In genomic region chr2:63999049-63999448, GRCh38 we compare ENCODE assay signal across 24 cellular contexts. TPM values are rescaled to one million over a fixed set of nuclear protein-coding genes. Genes with fewer than 3 reads are reported as not detected.
DNase-seq lines count a peak whose midpoint lies in the region; ATAC-seq, FAIRE-seq and TF ChIP-seq lines count a peak whose summit lies in the region.
"Had no signal": no experiment of that assay in that cellular context is flagged by ENCODE, and none has a peak within 500 bp of the region (broad histone marks: within the 10 kb centered on the region; RNA-seq: fewer than 3 reads in every experiment).

No MANE protein-coding gene starts in this region.

- H3K79me1 ChIP-seq in trophoblast cell (ENCODE audit: low read length) = peaks cover 5% of the 10 kb centered on the region

- no peak overlapping the region for H3K27ac Mint-ChIP-seq in endodermal cell
- H3K27ac Mint-ChIP-seq: B cell; CD4-positive, alpha-beta T cell; CD8-positive, alpha-beta T cell had no signal

- FAIRE-seq in HepG2 (lab: Jason Lieb, UNC) = no peak
- FAIRE-seq: A549, D721Med, G401.6, GM12891, GM18507 had no signal

- H2AFZ ChIP-seq in HepG2 (ENCODE audit: low read length) (no peak overlapping the region), trophoblast cell (ENCODE audit: insufficient read depth, low read length, poor library complexity) (no peak overlapping the region)

- H2BK120ac ChIP-seq in trophoblast cell (ENCODE audit: insufficient read depth, low read length, poor library complexity) = no peak overlapping the region

- H3K27me3 Mint-ChIP-seq in endodermal cell (ENCODE audit: insufficient read depth) = no peaks in the 10 kb centered on the region
- H3K27me3 Mint-ChIP-seq: B cell; CD4-positive, alpha-beta T cell had no signal

- H4K8ac ChIP-seq in trophoblast cell (ENCODE audit: low read depth, low read length) = no peak overlapping the region

- peaks cover 64% of the 10 kb centered on the region for H3K36me3 Mint-ChIP-seq in endodermal cell (ENCODE audit: low read depth)

- H3K79me2 ChIP-seq in HepG2 (ENCODE audit: insufficient read depth, low read length) (peaks cover 96% of the 10 kb centered on the region), trophoblast cell (ENCODE audit: control insufficient read depth, insufficient read depth, low read length, poor library complexity) (peaks cover 2% of the 10 kb centered on the region)

- no peak overlapping the region for H3K4ac ChIP-seq in trophoblast cell (ENCODE audit: low read depth, low read length)

- TF ChIP-seq EP300 in HepG2 (IDR thresholded peaks at IDR 0.05; ENCODE audit: low read depth in 2 of 2, low read length in 2 of 2) (no peak), HepG2 (CRISPR knock-in tag; IDR thresholded peaks at IDR 0.05; ENCODE audit: borderline replicate concordance) (no peak)

- in situ Hi-C loops in HepG2 (cut with HindIII; ENCODE audit: extremely low pct_ligation_motif_present, low pct_unique_long_range_greater_than_20kb) = no loop called here

- H3K4me3 ChIP-seq in HepG2 (replicated peaks in 1 of 3; ENCODE audit: insufficient read depth in 1 of 3, low read depth in 2 of 3, low read length in 3 of 3) = no peak overlapping the region
- no peak overlapping the region for H3K4me3 ChIP-seq in right lobe of liver
- peak overlapping the region; percentile 47 for H3K4me3 ChIP-seq in endodermal cell (ENCODE audit: low read length)
- H3K4me3 ChIP-seq in trophoblast cell (ENCODE audit: low read depth, low read length) = no peak overlapping the region
- H3K4me3 ChIP-seq: A549; BLaER1 treated with 17β-estradiol and CSF1 and Interleukin-3, amounts not matched to agents 10 nM and 100 nM had no signal

- peaks cover 47% of the 10 kb centered on the region for H3K9me3 Mint-ChIP-seq in endodermal cell

- no peak for TF ChIP-seq POLR2A in HepG2 (IDR thresholded peaks at IDR 0.05; ENCODE audit: insufficient read depth in 1 of 2, low read depth in 2 of 2, low read length in 2 of 2)
- no peak for TF ChIP-seq POLR2A in right lobe of liver (IDR thresholded peaks at IDR 0.05)

- H2AK5ac ChIP-seq in trophoblast cell (ENCODE audit: low read length) = no peak overlapping the region

- no peak overlapping the region for H3K4me3 Mint-ChIP-seq in endodermal cell
- H3K4me3 Mint-ChIP-seq: B cell; CD4-positive, alpha-beta T cell; CD8-positive, alpha-beta T cell had no signal

- 95% methylated on average over 2 of the region's 2 CpGs for WGBS in HepG2 (ENCODE audit: low lambda C conversion rate)
- WGBS in right lobe of liver (ENCODE audit: insufficient coverage, low coverage, low lambda C conversion rate, missing lambda C conversion rate) = 91% methylated on average over 2 of the region's 2 CpGs
- WGBS in endodermal cell (ENCODE audit: insufficient coverage in 1 of 2, insufficient read length in 1 of 2), 2 experiments = 94 to 100% methylated on average over 1 to 2 of the region's 2 CpGs
- WGBS in trophoblast cell (ENCODE audit: extremely low coverage, insufficient coverage, insufficient read length) = no CpG with 5 or more reads among the region's 2 CpGs

- H2BK12ac ChIP-seq in trophoblast cell (ENCODE audit: low read length) = no peak overlapping the region

- H3K36me3 ChIP-seq in HepG2 (replicated peaks in 1 of 2; ENCODE audit: control insufficient read depth in 1 of 2, insufficient read depth in 2 of 2, low read length in 2 of 2) (peaks cover 8 to 43% of the 10 kb centered on the region in 2 experiments; a peak in 4 of 5 replicates), right lobe of liver (no peaks in the 10 kb centered on the region), endodermal cell (ENCODE audit: control insufficient read depth, insufficient read depth, low read length) (peaks cover 29% of the 10 kb centered on the region), trophoblast cell (ENCODE audit: control insufficient read depth in 1 of 2, insufficient read depth in 2 of 2, low read length in 2 of 2) (peaks cover 3 to 6% of the 10 kb centered on the region in 2 experiments)

- no peaks in the 10 kb centered on the region for H3K4me1 Mint-ChIP-seq in endodermal cell
- H3K4me1 Mint-ChIP-seq: B cell had no signal

- POLR2A ChIA-PET in HepG2 (lab: Yijun Ruan, JAX) = interaction anchor here (1.3 to 1.6 kb wide), 2 partner anchors 25 to 157 kb away, joined by 3 to 4 read pairs; partner anchors contain the start of gene UGP2

- no peak overlapping the region for H3K18ac ChIP-seq in trophoblast cell (ENCODE audit: low read length)

- H3K27ac ChIP-seq in HepG2 (ENCODE audit: extremely low read length, insufficient read depth, low read length) = no peak overlapping the region
- no peak overlapping the region for H3K27ac ChIP-seq in right lobe of liver
- no peak overlapping the region for H3K27ac ChIP-seq in endodermal cell (ENCODE audit: low read depth, low read length)
- peak overlapping the region; percentile 7 for H3K27ac ChIP-seq in epithelial cell of prostate
- no peak overlapping the region for H3K27ac ChIP-seq in trophoblast cell (ENCODE audit: low read depth, low read length)
- H3K27ac ChIP-seq: 22Rv1; A549; BLaER1 treated with 17β-estradiol and CSF1 and Interleukin-3, amounts not matched to agents 10 nM and 100 nM; C4-2B had no signal

- no peak overlapping the region for H3K4me2 ChIP-seq in HepG2 (ENCODE audit: low read depth, low read length)
- no peak overlapping the region for H3K4me2 ChIP-seq in trophoblast cell (ENCODE audit: low read length)
- H3K4me2 ChIP-seq: A549; BLaER1 treated with 17β-estradiol and CSF1 and Interleukin-3, amounts not matched to agents 10 nM and 100 nM had no signal

- H3K27me3 ChIP-seq in HepG2 (ENCODE audit: control insufficient read depth in 1 of 2, insufficient read depth in 2 of 2, low read length in 2 of 2) (no peaks in the 10 kb centered on the region), right lobe of liver (no peaks in the 10 kb centered on the region), endodermal cell (ENCODE audit: control insufficient read depth, insufficient read depth, low read length, poor library complexity, severe bottlenecking) (no peaks in the 10 kb centered on the region), trophoblast cell (ENCODE audit: insufficient read depth, low read length) (no peaks in the 10 kb centered on the region)
- H3K27me3 ChIP-seq: BLaER1 treated with 17β-estradiol and CSF1 and Interleukin-3, amounts not matched to agents 10 nM and 100 nM had no signal

- no peak overlapping the region for H4K91ac ChIP-seq in trophoblast cell (ENCODE audit: low read depth, low read length)

- DNase-seq in HepG2 (ENCODE audit: low spot score) = no peak
- no peak for DNase-seq in right lobe of liver
- no peak for DNase-seq in endodermal cell
- no peak for DNase-seq in epithelial cell of prostate (ENCODE audit: low read depth, low spot score)
- DNase-seq in trophoblast cell = peak; percentile 12 to 31
- no peak for DNase-seq in activated T-cell treated with anti-CD3 and anti-CD28 coated beads for 4 hours
- no peak for DNase-seq in NCI-H2227 (lab: John Stamatoyannopoulos, UW; ENCODE audit: unreplicated experiment)
- DNase-seq in NCI-H82 (lab: John Stamatoyannopoulos, UW) = no peak
- DNase-seq: AML-193; Caco-2; Calu3; CD4-positive, alpha-beta T cell; CD8-positive, alpha-beta T cell; DMS79 treated with DMSO at 0.1 percent for 48 hours; GF-D8 had no signal

- CTCF ChIA-PET in HepG2 (lab: Yijun Ruan, JAX; ENCODE audit: low intra/inter-chr PET ratio, low total read pairs) = no interaction called here

- peaks cover 5% of the 10 kb centered on the region; the same call in 1 of the 2 replicates for H4K20me1 ChIP-seq in HepG2 (ENCODE audit: insufficient read depth, low read length)

- TF ChIP-seq RAD21 in HepG2 (CRISPR knock-in tag; IDR thresholded peaks at IDR 0.05) = no peak

- no peak overlapping the region for H2BK5ac ChIP-seq in trophoblast cell (ENCODE audit: low read depth, low read length, poor library complexity)

- peaks cover 75% of the 10 kb centered on the region for H3K4me1 ChIP-seq in HepG2 (ENCODE audit: insufficient read depth, low read length)
- H3K4me1 ChIP-seq in right lobe of liver = no peaks in the 10 kb centered on the region
- H3K4me1 ChIP-seq in endodermal cell (ENCODE audit: control insufficient read depth, insufficient read depth, low read length) = no peaks in the 10 kb centered on the region
- H3K4me1 ChIP-seq in trophoblast cell (ENCODE audit: control insufficient read depth in 1 of 2, insufficient read depth in 2 of 2, low read length in 2 of 2) = peaks cover 0 to 3% of the 10 kb centered on the region in 2 experiments

- no peak overlapping the region for H3K23ac ChIP-seq in trophoblast cell (ENCODE audit: low read length)

- H3K14ac ChIP-seq in trophoblast cell (ENCODE audit: low read length) = no peak overlapping the region

- ATAC-seq in HepG2 (no peak), right lobe of liver (no peak)
- ATAC-seq: A549; CD8-positive, alpha-beta T cell had no signal

- intact Hi-C loops in HepG2 (cut with micrococcal nuclease; ENCODE audit: unreplicated experiment) = no loop called here
- intact Hi-C loops in right lobe of liver (cut with DNase I) = no loop called here

- H4K12ac ChIP-seq in trophoblast cell (ENCODE audit: low read depth, low read length) = no peak overlapping the region

- TF ChIP-seq CTCF in HepG2 (CRISPR knock-in tag; IDR thresholded peaks at IDR 0.05) (no peak), right lobe of liver (IDR thresholded peaks at IDR 0.05) (no peak), endodermal cell (conservative IDR thresholded peaks at IDR 0.05) (no peak)

- H3K9ac ChIP-seq in HepG2 (ENCODE audit: insufficient read depth, low read depth, low read length) (no peak overlapping the region), endodermal cell (ENCODE audit: extremely low read depth, low read length, poor library complexity, severe bottlenecking) (no peak overlapping the region), trophoblast cell (ENCODE audit: low read length) (no peak overlapping the region)
- H3K9ac ChIP-seq: BLaER1 treated with 17β-estradiol and CSF1 and Interleukin-3, amounts not matched to agents 10 nM and 100 nM had no signal

- no TSS peak for BruUV-seq in HepG2 (replicated peaks; lab: Mats Ljungman, UMichigan)

- peaks cover 17% of the 10 kb centered on the region for H3K9me3 ChIP-seq in HepG2 (ENCODE audit: low read length)
- no peaks in the 10 kb centered on the region for H3K9me3 ChIP-seq in right lobe of liver
- H3K9me3 ChIP-seq in endodermal cell (ENCODE audit: control insufficient read depth, low read length) = peaks cover 40% of the 10 kb centered on the region
- H3K9me3 ChIP-seq in trophoblast cell (ENCODE audit: insufficient read depth, low read depth, low read length) = no peaks in the 10 kb centered on the region
- H3K9me3 ChIP-seq: A549 had no signal

RNA-seq across cellular contexts. Expression of gene VPS54, which starts 20.2 kb away (rescaled TPM):
- 64.7 and 75.4 TPM in 2 replicates for total RNA-seq in HepG2 (2016; rRNA removed; fragmentation: Illumina TruSeq; extraction: Trizol)
- total RNA-seq in HepG2 (2016; cell fraction: cytosol; rRNA removed; fragmentation: Illumina TruSeq; extraction: Trizol; ENCODE audit: low read depth) = 23.8 and 25.8 TPM in 2 replicates
- total RNA-seq in HepG2 (2016; cell fraction: insoluble cytoplasmic fraction; rRNA removed; fragmentation: Illumina TruSeq; extraction: Trizol) = 63.0 and 68.2 TPM in 2 replicates
- 73.0 and 83.1 TPM in 2 replicates for total RNA-seq in HepG2 (2016; cell fraction: membrane; rRNA removed; fragmentation: Illumina TruSeq; extraction: Trizol)
- 56.5 and 65.0 TPM in 2 replicates for total RNA-seq in HepG2 (2016; cell fraction: nucleus; rRNA removed; fragmentation: Illumina TruSeq; extraction: Trizol)
- polyA plus RNA-seq in HepG2 (2011; rRNA removed) = 66.7 and 77.5 TPM in 2 replicates
- polyA plus RNA-seq in HepG2 (2011; cell fraction: cytosol; rRNA removed) = 24.3 and 39.3 TPM in 2 replicates
- polyA plus RNA-seq in HepG2 (2011; cell fraction: nucleus; rRNA removed) = 45.4 and 50.4 TPM in 2 replicates
- 75.2 and 93.6 TPM in 2 replicates for polyA plus RNA-seq in HepG2 (2012)
- 9.0 and 9.6 TPM in 2 replicates for polyA plus RNA-seq in HepG2 (2016; cell fraction: cytosol; fragmentation: Illumina TruSeq; extraction: Trizol; ENCODE audit: low read depth)
- polyA plus RNA-seq in HepG2 (2016; cell fraction: insoluble cytoplasmic fraction; fragmentation: Illumina TruSeq; extraction: Trizol; ENCODE audit: low read depth) = 54.6 and 54.7 TPM in 2 replicates
- 35.4 and 35.8 TPM in 2 replicates for polyA plus RNA-seq in HepG2 (2016; cell fraction: membrane; fragmentation: Illumina TruSeq; extraction: Trizol; ENCODE audit: low read depth)
- 77.5 and 83.9 TPM in 2 replicates for polyA plus RNA-seq in HepG2 (2016; cell fraction: nucleus; fragmentation: Illumina TruSeq; extraction: Trizol; ENCODE audit: insufficient read depth, low read depth)
- polyA minus RNA-seq in HepG2 (2011; rRNA and poly(A)+ RNA removed; ENCODE audit: low replicate concordance) = 7.4 and 30.0 TPM in 2 replicates
- polyA minus RNA-seq in HepG2 (2011; cell fraction: cytosol; rRNA and poly(A)+ RNA removed) = 58.1 and 59.1 TPM in 2 replicates
- 143 and 153 TPM in 2 replicates for polyA minus RNA-seq in HepG2 (2011; cell fraction: nucleus; rRNA and poly(A)+ RNA removed)
- 10 to 100 TPM; 11.6 to 12.5 (median 12.2) TPM for total RNA-seq in right lobe of liver
- 10 to 100 TPM; 18.4 to 25.7 TPM for total RNA-seq in endodermal cell
- 31.5 TPM for polyA plus RNA-seq in endodermal cell (2013, experiment 1 of 2)
- polyA plus RNA-seq in endodermal cell (2013, experiment 2 of 2) = 30.0 TPM
- 14.6 and 15.9 TPM in 2 replicates for polyA plus RNA-seq in trophoblast cell (2013)

Comparison
In these comparisons a context has a peak if more than half of its experiments do, and no peak if none do; other contexts are left out.
1. DNase-seq: peak in trophoblast cell (2 of 2); none in HepG2 (single experiment), right lobe of liver (0 of 3), endodermal cell (single experiment), epithelial cell of prostate (single experiment), activated T-cell treated with anti-CD3 and anti-CD28 coated beads for 4 hours (single experiment), NCI-H2227 (single experiment) and NCI-H82 (single experiment).